ENCODE assay signal across 9 cellular contexts in genomic region chr7:158824028-158824427, GRCh38. TPM values are rescaled to one million over a fixed set of nuclear protein-coding genes. Genes with fewer than 3 reads are reported as not detected.
A peak's percentile ranks its signal among the peaks of the same experiment; 100 is the strongest.
DNase-seq lines count a peak whose midpoint lies in the region; ATAC-seq and TF ChIP-seq lines count a peak whose summit lies in the region.
"Had no signal": no experiment of that assay in that cellular context is flagged by ENCODE, and none has a peak within 500 bp of the region (broad histone marks: within the 10 kb centered on the region; RNA-seq: fewer than 3 reads in every experiment).

No MANE protein-coding gene starts in this region.

- peak; percentile 61 for ATAC-seq in GM19035 (IDR thresholded peaks at IDR 0.05; ENCODE audit: unreplicated experiment)
- ATAC-seq in HG02973 (IDR thresholded peaks at IDR 0.05; ENCODE audit: unreplicated experiment) = peak; percentile 61

- H3K4me1 Mint-ChIP-seq in chondrocyte (ENCODE audit: low read depth) = peaks cover 66% of the 10 kb centered on the region

- no peak overlapping the region for H3K4me3 Mint-ChIP-seq in chondrocyte (ENCODE audit: unreplicated experiment)

- CTCF ChIA-PET in HEK293T (lab: Yijun Ruan, JAX) = no interaction called here
- CTCF ChIA-PET in RWPE1 (lab: Yijun Ruan, JAX) = no interaction called here

- no peaks in the 10 kb centered on the region for H3K27me3 Mint-ChIP-seq in chondrocyte (ENCODE audit: low read depth)

- no peaks in the 10 kb centered on the region for H3K9me3 Mint-ChIP-seq in chondrocyte (ENCODE audit: low read depth)

- POLR2A ChIA-PET in HEK293T (lab: Yijun Ruan, JAX) = no interaction called here
- POLR2A ChIA-PET in RWPE1 (lab: Yijun Ruan, JAX; ENCODE audit: low non-redundant PET) = no interaction called here

- no peak for TF ChIP-seq CTCF in chondrocyte (IDR thresholded peaks at IDR 0.05)
- no peak for TF ChIP-seq CTCF in RWPE1 (conservative IDR thresholded peaks at IDR 0.05; ENCODE audit: low read depth)

- peaks cover 3% of the 10 kb centered on the region for H3K36me3 Mint-ChIP-seq in chondrocyte (ENCODE audit: low read depth)

- no peak overlapping the region for H3K27ac ChIP-seq in RWPE1
- H3K27ac ChIP-seq: epithelial cell of prostate had no signal

- DNase-seq in SIG-M5 treated with dmso at 0.1 percent for 504 hours (lab: John Stamatoyannopoulos, UW; ENCODE audit: unreplicated experiment) = peak; percentile 92
- no peak for DNase-seq in chondrocyte (ENCODE audit: low spot score)
- no peak for DNase-seq in HEK293T (ENCODE audit: extremely low spot score)
- no peak for DNase-seq in NCI-H2171 (lab: John Stamatoyannopoulos, UW)
- no peak for DNase-seq in RWPE1 (ENCODE audit: low spot score)
- DNase-seq in occipital lobe (lab: John Stamatoyannopoulos, UW) = no peak

- H3K27ac Mint-ChIP-seq in chondrocyte (ENCODE audit: unreplicated experiment) = peak overlapping the region; percentile 34

TF ChIP-seq in HEK293T, 16 proteins besides CTCF, POLR2A, EP300 and RAD21:
- TF ChIP-seq FOXK2 (IDR thresholded peaks at IDR 0.05) (no peak), ZNF384 (IDR thresholded peaks at IDR 0.05) (no peak), SP1 (IDR thresholded peaks at IDR 0.05) (no peak)

RNA-seq across cellular contexts. Expression of gene ESYT2, which starts 5.3 kb away (rescaled TPM):
- 87.4 to 108 TPM (median 104 TPM) in 3 replicates for total RNA-seq in chondrocyte
- total RNA-seq in occipital lobe = 125 TPM

RNA-seq across cellular contexts. Expression of gene DYNC2I1, which starts 32.3 kb away (rescaled TPM):
- total RNA-seq in chondrocyte = 17.6 to 25.4 TPM (median 18.9 TPM) in 3 replicates
- 12.5 TPM for total RNA-seq in occipital lobe
